ENCODE assay signal across 12 cellular contexts in the genomic region with DNA sequence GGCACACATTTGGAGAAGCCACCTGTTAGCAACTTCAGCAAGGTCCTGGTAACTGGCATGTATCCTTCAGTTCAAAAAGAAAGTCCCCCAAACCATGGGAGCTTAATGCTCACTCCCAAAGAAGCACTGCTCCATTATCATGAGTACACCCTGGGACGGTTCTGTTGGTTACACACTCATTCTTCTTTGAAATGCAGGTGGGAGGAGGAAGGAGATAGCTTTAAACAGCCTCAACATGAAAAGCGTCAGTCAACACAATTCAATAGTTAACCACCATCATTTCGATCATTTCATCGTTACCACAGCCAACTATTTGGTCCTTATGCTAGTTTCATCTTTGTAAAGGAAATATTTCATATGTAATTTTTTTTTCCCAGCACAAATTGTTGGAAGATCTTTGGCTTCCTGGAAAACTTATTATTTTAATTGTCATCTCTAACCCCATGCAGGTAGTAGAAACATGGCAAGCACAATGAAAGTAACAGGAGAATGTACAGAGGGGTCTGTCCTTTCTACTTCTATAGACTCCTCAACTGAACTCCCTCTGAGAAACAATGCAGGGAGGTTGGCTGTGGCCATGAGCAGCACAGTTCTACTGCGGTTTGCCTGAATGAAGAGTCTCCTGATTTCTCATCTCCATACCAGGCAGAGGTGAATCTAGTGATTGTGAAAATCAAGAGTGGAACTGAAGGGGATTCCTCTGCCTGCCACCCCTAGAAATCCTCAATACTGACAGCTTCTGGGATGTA.
DNase-seq lines count a peak whose midpoint lies in the region.
"Had no signal": no experiment of that assay in that cellular context is flagged by ENCODE, and none has a peak within 500 bp of the region (broad histone marks: within the 10 kb centered on the region; RNA-seq: fewer than 3 reads in every experiment).

No MANE protein-coding gene starts in this region.

- peaks cover 20% of the 10 kb centered on the region for H3K36me3 Mint-ChIP-seq in activated CD4-positive, alpha-beta memory T cell treated with anti-CD3 and anti-CD28 coated beads for 36 hours

- no peak overlapping the region for H3K4me3 ChIP-seq in iPS-20b (ENCODE audit: low read length)
- H3K4me3 ChIP-seq: lung, Peyer's patch had no signal

- DNase-seq in stimulated activated CD4-positive, alpha-beta T cell treated with anti-CD3 and anti-CD28 coated beads, Interleukin-1b, Interleukin-23, amount 100 ng/mL, for 48 hours, result peak; percentile 62
- no peak for DNase-seq in stimulated activated CD4-positive, alpha-beta T cell treated with anti-CD3 and anti-CD28 coated beads, Interleukin-12 subunit alpha, Interleukin-12 subunit beta, amount 100 ng/mL, for 4 hours
- peak; percentile 69 for DNase-seq in activated CD4-positive, alpha-beta memory T cell treated with anti-CD3 and anti-CD28 coated beads for 36 hours
- no peak for DNase-seq in COLO668 (lab: John Stamatoyannopoulos, UW; ENCODE audit: unreplicated experiment)
- no peak for DNase-seq in SW 1271 (lab: John Stamatoyannopoulos, UW)
- DNase-seq in SIG-M5 treated with dmso at 0.1 percent for 504 hours (lab: John Stamatoyannopoulos, UW; ENCODE audit: unreplicated experiment), result no peak
- DNase-seq in SK-N-DZ (ENCODE audit: low spot score), result no peak
- DNase-seq: NCI-H524 treated with DMSO at 0.1 percent for 48 hours, Peyer's patch had no signal

- POLR2A ChIA-PET in activated CD4-positive, alpha-beta memory T cell treated with anti-CD3 and anti-CD28 coated beads for 36 hours (lab: Charles Lee), result interaction anchor here (0.6 to 1.9 kb wide), 6 partner anchors 13 to 417 kb away, joined by 3 to 12 read pairs (median 6); no protein-coding TSS in a partner anchor

- H3K27me3 Mint-ChIP-seq in activated CD4-positive, alpha-beta memory T cell treated with anti-CD3 and anti-CD28 coated beads for 36 hours, result no peaks in the 10 kb centered on the region

- H3K9me3 ChIP-seq in iPS-20b (ENCODE audit: insufficient read depth, low read depth, low read length), result no peaks in the 10 kb centered on the region
- H3K9me3 ChIP-seq: Peyer's patch had no signal

- intact Hi-C loops in activated CD4-positive, alpha-beta memory T cell treated with anti-CD3 and anti-CD28 coated beads for 36 hours (cut with micrococcal nuclease), result loop anchor here (1.0 to 10.0 kb wide), 10 partner anchors 8 to 1609 kb away; partner anchors contain the start of gene GPR65

- peaks cover 18% of the 10 kb centered on the region for H3K36me3 ChIP-seq in iPS-20b (ENCODE audit: insufficient read depth, low read depth, low read length)
- H3K36me3 ChIP-seq: Peyer's patch had no signal

- CTCF ChIA-PET in activated CD4-positive, alpha-beta memory T cell treated with anti-CD3 and anti-CD28 coated beads for 36 hours (lab: Charles Lee), result interaction anchor here (0.5 to 1.8 kb wide), 6 partner anchors 14 to 134 kb away, joined by 3 to 6 read pairs (median 3); no protein-coding TSS in a partner anchor

- peaks cover 44% of the 10 kb centered on the region for H3K4me1 ChIP-seq in iPS-20b (ENCODE audit: insufficient read depth, low read length)

- H3K27ac Mint-ChIP-seq in activated CD4-positive, alpha-beta memory T cell treated with anti-CD3 and anti-CD28 coated beads for 36 hours, result peak overlapping the region; percentile 86

- peak overlapping the region; percentile 56 for H3K4me3 Mint-ChIP-seq in activated CD4-positive, alpha-beta memory T cell treated with anti-CD3 and anti-CD28 coated beads for 36 hours

- 0 out of 2 replicates have a peak overlapping the region, but pooled peaks have one; percentile 3 for H3K9ac ChIP-seq in iPS-20b (ENCODE audit: low read depth, low read length)
- H3K9ac ChIP-seq: KMS-11 had no signal

- H3K9me3 Mint-ChIP-seq in activated CD4-positive, alpha-beta memory T cell treated with anti-CD3 and anti-CD28 coated beads for 36 hours, result no peaks in the 10 kb centered on the region

- no peaks in the 10 kb centered on the region for H3K27me3 ChIP-seq in iPS-20b (ENCODE audit: insufficient read depth, low read length)
- H3K27me3 ChIP-seq: Peyer's patch had no signal

- peak overlapping the region; percentile 26 for H3K27ac ChIP-seq in iPS-20b (ENCODE audit: low read length)
- H3K27ac ChIP-seq: KMS-11, Peyer's patch had no signal

- peaks cover 75% of the 10 kb centered on the region for H3K4me1 Mint-ChIP-seq in activated CD4-positive, alpha-beta memory T cell treated with anti-CD3 and anti-CD28 coated beads for 36 hours (ENCODE audit: low read depth)

Comparison
In these comparisons a context has a peak if more than half of its experiments do, and no peak if none do; other contexts are left out.
1. DNase-seq: peak in stimulated activated CD4-positive, alpha-beta T cell treated with anti-CD3 and anti-CD28 coated beads, Interleukin-1b, Interleukin-23, amount 100 ng/mL, for 48 hours (single experiment) and activated CD4-positive, alpha-beta memory T cell treated with anti-CD3 and anti-CD28 coated beads for 36 hours (single experiment); none in stimulated activated CD4-positive, alpha-beta T cell treated with anti-CD3 and anti-CD28 coated beads, Interleukin-12 subunit alpha, Interleukin-12 subunit beta, amount 100 ng/mL, for 4 hours (single experiment), COLO668 (single experiment), SW 1271 (0 of 2), SIG-M5 treated with dmso at 0.1 percent for 504 hours (single experiment) and SK-N-DZ (single experiment).